24 cellular contexts compared by ENCODE assay signal in the genomic region with DNA sequence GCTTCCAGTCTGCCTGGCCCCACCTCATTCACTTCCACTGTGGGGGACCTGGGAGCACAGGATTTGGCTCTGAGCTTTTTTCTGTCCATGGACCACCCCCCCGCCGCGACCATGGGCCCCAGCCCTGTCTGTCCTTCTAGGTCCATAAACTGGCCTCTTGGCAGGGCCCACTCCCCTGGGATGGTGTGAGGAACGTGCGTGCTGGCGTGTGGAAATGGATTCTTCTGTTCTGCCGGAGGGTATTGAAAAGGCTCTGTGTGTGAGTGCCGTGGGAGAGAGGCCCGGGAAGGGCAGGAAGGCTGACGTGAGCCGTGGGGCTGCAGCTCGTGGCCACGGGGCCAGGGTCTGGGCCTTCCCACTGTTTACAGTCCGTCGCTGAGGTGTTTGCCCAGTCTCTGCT.
DNase-seq lines count a peak whose midpoint lies in the region; ATAC-seq and TF ChIP-seq lines count a peak whose summit lies in the region.
"Had no signal": no experiment of that assay in that cellular context is flagged by ENCODE, and none has a peak within 500 bp of the region (broad histone marks: within the 10 kb centered on the region; RNA-seq: fewer than 3 reads in every experiment).

No MANE protein-coding gene starts in this region.

- TF ChIP-seq CTCF in coronary artery (IDR thresholded peaks at IDR 0.05), result no peak
- TF ChIP-seq CTCF in heart left ventricle (IDR thresholded peaks at IDR 0.05), result no peak
- no peak for TF ChIP-seq CTCF in nephron (IDR thresholded peaks at IDR 0.05; ENCODE audit: unreplicated experiment in 3 of 3)
- TF ChIP-seq CTCF in thoracic aorta (IDR thresholded peaks at IDR 0.05), result no peak

- H3K27ac ChIP-seq in coronary artery (peak overlapping the region; percentile 4 to 33), heart left ventricle (peak overlapping the region in 10 of 12 donors; percentile 10 to 58 (median 40)), thoracic aorta (peak overlapping the region; percentile 51 to 58)
- H3K27ac ChIP-seq: C4-2B, foreskin keratinocyte had no signal

- peak overlapping the region; percentile 40 to 72 (median 46) for H3K27ac Mint-ChIP-seq in nephron
- H3K27ac Mint-ChIP-seq: activated CD4-positive, alpha-beta T cell treated with anti-CD3 and anti-CD28 coated beads, Interleukin-2, amount 10 ng/mL, durations not matched to agents 7 days and 5 days; dendritic cell treated with granulocyte-macrophage colony-stimulating factor and Interleukin-4, amounts not matched to agents 40 ng/mL and 50 ng/mL, for 4 days; IgD-negative memory B cell; stimulated activated memory B cell treated with anti-CD40 and anti-IgM and Interleukin-4, amounts not matched to agents 10 μg/mL and 1 μg/mL and 100 μg/mL, for 72 hours; T-cell had no signal

- H3K9me3 ChIP-seq in heart left ventricle (no peaks in the 10 kb centered on the region), thoracic aorta (no peaks in the 10 kb centered on the region)

- H3K36me3 ChIP-seq in heart left ventricle, result peaks cover 0 to 46% (median 11%) of the 10 kb centered on the region in 9 donors
- H3K36me3 ChIP-seq in thoracic aorta, result peaks cover 6% of the 10 kb centered on the region

- peaks cover 44% of the 10 kb centered on the region for H3K4me1 Mint-ChIP-seq in nephron

- DNase-seq in coronary artery (ENCODE audit: low spot score) (no peak), heart left ventricle (peak in 2 of 5 donors; percentile 63 to 69), thoracic aorta (ENCODE audit: low spot score) (no peak), AG08395 (ENCODE audit: low spot score) (no peak), A172 (ENCODE audit: low spot score) (no peak)
- DNase-seq: activated CD4-positive, alpha-beta T cell treated with anti-CD3 and anti-CD28 coated beads, Interleukin-2, amount 10 ng/mL, durations not matched to agents 7 days and 5 days; activated effector memory CD4-positive, alpha-beta T cell treated with anti-CD3 and anti-CD28 coated beads, Interleukin-2, amount 50 U/mL, for 16 hours; central memory CD4-positive, alpha-beta T cell; DMS79; hippocampal formation; mammary epithelial cell; NCI-H1694 treated with DMSO at 0.1 percent for 48 hours; NCI-H2171 treated with DMSO at 0.1 percent for 48 hours; nephron progenitor cell; RPMI8226; T-cell had no signal

- ATAC-seq in heart left ventricle, result peak in 1 of 4 donors; percentile 39
- no peak for ATAC-seq in thoracic aorta (ENCODE audit: insufficient number of reproducible peaks, low FRiP score, low read depth)
- ATAC-seq in HG02623 (IDR thresholded peaks at IDR 0.05; ENCODE audit: unreplicated experiment), result no peak
- no peak for ATAC-seq in HG03442 (IDR thresholded peaks at IDR 0.05; ENCODE audit: unreplicated experiment)
- ATAC-seq: stimulated activated memory B cell treated with anti-CD40 and anti-IgM and Interleukin-4, amounts not matched to agents 10 μg/mL and 1 μg/mL and 100 μg/mL, for 72 hours; T-cell had no signal

- WGBS in heart left ventricle, 4 donors, result 56 to 71% (median 62%) methylated on average over 13 to 15 of the region's 15 CpGs

- no peaks in the 10 kb centered on the region for H3K27me3 ChIP-seq in heart left ventricle
- H3K27me3 ChIP-seq in thoracic aorta (replicated peaks; ENCODE audit: insufficient read depth), result no peaks in the 10 kb centered on the region
- H3K27me3 ChIP-seq: foreskin keratinocyte had no signal

- TF ChIP-seq POLR2A in heart left ventricle (IDR thresholded peaks at IDR 0.05), result no peak

- H3K9me3 Mint-ChIP-seq in nephron, result no peaks in the 10 kb centered on the region
- H3K9me3 Mint-ChIP-seq: activated CD4-positive, alpha-beta T cell treated with anti-CD3 and anti-CD28 coated beads, Interleukin-2, amount 10 ng/mL, durations not matched to agents 7 days and 5 days; dendritic cell treated with granulocyte-macrophage colony-stimulating factor and Interleukin-4, amounts not matched to agents 40 ng/mL and 50 ng/mL, for 4 days; IgD-negative memory B cell; nephron progenitor cell; stimulated activated memory B cell treated with anti-CD40 and anti-IgM and Interleukin-4, amounts not matched to agents 10 μg/mL and 1 μg/mL and 100 μg/mL, for 72 hours; T-cell had no signal

- H3K4me3 Mint-ChIP-seq in nephron, result no peak overlapping the region
- H3K4me3 Mint-ChIP-seq: activated CD4-positive, alpha-beta T cell treated with anti-CD3 and anti-CD28 coated beads, Interleukin-2, amount 10 ng/mL, durations not matched to agents 7 days and 5 days; dendritic cell treated with granulocyte-macrophage colony-stimulating factor and Interleukin-4, amounts not matched to agents 40 ng/mL and 50 ng/mL, for 4 days; IgD-negative memory B cell; nephron progenitor cell; stimulated activated memory B cell treated with anti-CD40 and anti-IgM and Interleukin-4, amounts not matched to agents 10 μg/mL and 1 μg/mL and 100 μg/mL, for 72 hours; T-cell had no signal

- peaks cover 0 to 51% (median 15%) of the 10 kb centered on the region in 12 donors for H3K4me1 ChIP-seq in heart left ventricle
- peaks cover 3 to 19% of the 10 kb centered on the region in 2 donors for H3K4me1 ChIP-seq in thoracic aorta (ENCODE audit: control insufficient read depth in 1 of 2, low read depth in 2 of 2)

- peaks cover 4% of the 10 kb centered on the region for H3K27me3 Mint-ChIP-seq in nephron (ENCODE audit: low read depth)
- H3K27me3 Mint-ChIP-seq: activated CD4-positive, alpha-beta T cell treated with anti-CD3 and anti-CD28 coated beads, Interleukin-2, amount 10 ng/mL, durations not matched to agents 7 days and 5 days; dendritic cell treated with granulocyte-macrophage colony-stimulating factor and Interleukin-4, amounts not matched to agents 40 ng/mL and 50 ng/mL, for 4 days; IgD-negative memory B cell; stimulated activated memory B cell treated with anti-CD40 and anti-IgM and Interleukin-4, amounts not matched to agents 10 μg/mL and 1 μg/mL and 100 μg/mL, for 72 hours; T-cell had no signal

- intact Hi-C loops in heart left ventricle (cut with DNase I), result no loop called here

- H3K4me3 ChIP-seq in coronary artery, result no peak overlapping the region
- H3K4me3 ChIP-seq in heart left ventricle, result no peak overlapping the region
- no peak overlapping the region for H3K4me3 ChIP-seq in thoracic aorta

- H3K36me3 Mint-ChIP-seq in nephron (ENCODE audit: low read depth), result no peaks in the 10 kb centered on the region
